Comparison of ENCODE assay signal across 8 cellular contexts in genomic region chr6:105981002-105981887, GRCh38.
DNase-seq lines count a peak whose midpoint lies in the region; ATAC-seq and TF ChIP-seq lines count a peak whose summit lies in the region.

No MANE protein-coding gene starts in this region.

- H3K27me3 Mint-ChIP-seq in CD4-positive, alpha-beta memory T cell = peaks cover 21 to 22% of the 10 kb centered on the region in 2 donors
- peaks cover 37% of the 10 kb centered on the region for H3K27me3 Mint-ChIP-seq in nephron progenitor cell (ENCODE audit: low read depth, poor library complexity)

- no peak for ATAC-seq in HG03175 (IDR thresholded peaks at IDR 0.05; ENCODE audit: unreplicated experiment)

- H3K36me3 ChIP-seq in CD4-positive, alpha-beta memory T cell (ENCODE audit: insufficient read depth, low read length) = no peaks in the 10 kb centered on the region
- no peaks in the 10 kb centered on the region for H3K36me3 ChIP-seq in Peyer's patch

- H3K4me1 ChIP-seq in CD4-positive, alpha-beta memory T cell (ENCODE audit: insufficient read depth, low read length) = peaks cover 36% of the 10 kb centered on the region
- H3K4me1 ChIP-seq in Peyer's patch = peaks cover 0 to 13% (median 3%) of the 10 kb centered on the region in 4 donors

- peak overlapping the region in 6 of 7 donors; percentile 32 to 89 (median 68) for H3K27ac Mint-ChIP-seq in CD4-positive, alpha-beta memory T cell
- no peak overlapping the region for H3K27ac Mint-ChIP-seq in nephron progenitor cell

- no peak for TF ChIP-seq POLR2A in Peyer's patch (IDR thresholded peaks at IDR 0.05)

- peaks cover 13 to 40% (median 30%) of the 10 kb centered on the region in 4 donors for H3K4me1 Mint-ChIP-seq in CD4-positive, alpha-beta memory T cell
- peaks cover 8% of the 10 kb centered on the region for H3K4me1 Mint-ChIP-seq in nephron progenitor cell

- peak overlapping the region; percentile 18 for H3K27ac ChIP-seq in CD4-positive, alpha-beta memory T cell (ENCODE audit: low read depth, low read length)
- no peak overlapping the region for H3K27ac ChIP-seq in Peyer's patch

- DNase-seq in CD4-positive, alpha-beta memory T cell = peak; percentile 33 to 43 (median 38)
- DNase-seq in Peyer's patch (peak in 2 of 3 donors; percentile 51 to 63), choroid plexus epithelial cell (ENCODE audit: low read depth) (peak; percentile 14), nephron progenitor cell (peak; percentile 21), cortex of kidney (lab: John Stamatoyannopoulos, UW) (no peak), NAMALWA (ENCODE audit: low spot score) (no peak), DMS79 (lab: John Stamatoyannopoulos, UW) (no peak)

- TF ChIP-seq CTCF in Peyer's patch (IDR thresholded peaks at IDR 0.05) (no peak), choroid plexus epithelial cell (conservative IDR thresholded peaks at IDR 0.05; ENCODE audit: low read depth, low read length) (no peak), nephron progenitor cell (IDR thresholded peaks at IDR 0.05) (no peak)

- H3K9me3 Mint-ChIP-seq in CD4-positive, alpha-beta memory T cell = no peaks in the 10 kb centered on the region
- H3K9me3 Mint-ChIP-seq in nephron progenitor cell = peaks cover 24% of the 10 kb centered on the region

- peak overlapping the region; percentile 62 to 65 for H3K4me3 ChIP-seq in CD4-positive, alpha-beta memory T cell (ENCODE audit: low read length in 2 of 2)
- H3K4me3 ChIP-seq in Peyer's patch = peak overlapping the region; percentile 14 to 46 (median 34)
- H3K4me3 ChIP-seq in choroid plexus epithelial cell (ENCODE audit: low read depth, low read length) = peak overlapping the region; percentile 63

- peaks cover 6% of the 10 kb centered on the region for H3K27me3 ChIP-seq in CD4-positive, alpha-beta memory T cell (ENCODE audit: insufficient read depth, low read length)
- no peaks in the 10 kb centered on the region for H3K27me3 ChIP-seq in Peyer's patch

- CTCF ChIA-PET in CD4-positive, alpha-beta memory T cell (lab: Charles Lee; ENCODE audit: partially characterized antibody) = interaction anchor here (0.9 to 4.4 kb wide), 8 partner anchors 12 to 550 kb away, joined by 3 to 35 read pairs (median 3); partner anchors contain the start of gene PRDM1

- H3K4me3 Mint-ChIP-seq in CD4-positive, alpha-beta memory T cell = peak overlapping the region; percentile 89 to 92 (median 91)
- H3K4me3 Mint-ChIP-seq in nephron progenitor cell = peak overlapping the region; percentile 70

- peaks cover 0 to 3% of the 10 kb centered on the region in 2 donors for H3K36me3 Mint-ChIP-seq in CD4-positive, alpha-beta memory T cell
- peaks cover 14% of the 10 kb centered on the region for H3K36me3 Mint-ChIP-seq in nephron progenitor cell (ENCODE audit: low read depth)

- H3K9me3 ChIP-seq in CD4-positive, alpha-beta memory T cell (ENCODE audit: control insufficient read depth in 1 of 2, low read length in 2 of 2) = no peaks in the 10 kb centered on the region
- H3K9me3 ChIP-seq in Peyer's patch = no peaks in the 10 kb centered on the region

- intact Hi-C loops in CD4-positive, alpha-beta memory T cell (cut with micrococcal nuclease) = loop anchor here (1.0 kb wide), 1 partner anchor 11 kb away; no protein-coding TSS in a partner anchor

- POLR2A ChIA-PET in CD4-positive, alpha-beta memory T cell (lab: Charles Lee; ENCODE audit: partially characterized antibody) = interaction anchor here (1.0 to 8.0 kb wide), 3 partner anchors 12 to 118 kb away, joined by 3 to 97 read pairs (median 4); no protein-coding TSS in a partner anchor

Comparison
In these comparisons a context has a peak if more than half of its experiments do, and no peak if none do; other contexts are left out.
1. DNase-seq: peak in CD4-positive, alpha-beta memory T cell (5 of 5), Peyer's patch (2 of 3), choroid plexus epithelial cell (single experiment) and nephron progenitor cell (single experiment); none in cortex of kidney (single experiment), NAMALWA (single experiment) and DMS79 (single experiment).
2. Peak in every context shown above with its lines, with median percentiles within 50 percentile points of each other: H3K4me3 ChIP-seq.